In genomic region chr17:50635720-50636144, GRCh38 we compare ENCODE assay signal across 10 cellular contexts. TPM values are rescaled to one million over a fixed set of nuclear protein-coding genes. Genes with fewer than 3 reads are reported as not detected.
DNase-seq lines count a peak whose midpoint lies in the region; TF ChIP-seq lines count a peak whose summit lies in the region.
"Had no signal": no experiment of that assay in that cellular context is flagged by ENCODE, and none has a peak within 500 bp of the region (broad histone marks: within the 10 kb centered on the region; RNA-seq: fewer than 3 reads in every experiment).

No MANE protein-coding gene starts in this region.

- H4K20me1 ChIP-seq in PC-9 (ENCODE audit: insufficient read depth) = no peaks in the 10 kb centered on the region

- H3K4me1 Mint-ChIP-seq in dendritic cell treated with granulocyte-macrophage colony-stimulating factor and Interleukin-4, amounts not matched to agents 40 ng/mL and 50 ng/mL, for 4 days (ENCODE audit: low read depth) = peaks cover 90% of the 10 kb centered on the region

- H3K4me3 ChIP-seq in PC-9 = peak overlapping the region; percentile 81
- peak overlapping the region; percentile 79 to 95 (median 87) for H3K4me3 ChIP-seq in liver (ENCODE audit: low read depth in 1 of 3, low read length in 3 of 3)
- peak overlapping the region in 3 of 4 donors; percentile 53 to 72 (median 69) for H3K4me3 ChIP-seq in transverse colon

- peaks cover 63% of the 10 kb centered on the region for H3K79me2 ChIP-seq in PC-9 (ENCODE audit: low read depth)

- H3K27me3 Mint-ChIP-seq in dendritic cell treated with granulocyte-macrophage colony-stimulating factor and Interleukin-4, amounts not matched to agents 40 ng/mL and 50 ng/mL, for 4 days = peaks cover 23% of the 10 kb centered on the region

- peak overlapping the region; percentile 96 for H3K4me2 ChIP-seq in PC-9

- H3K27ac ChIP-seq in PC-9 (peak overlapping the region; percentile 91), liver (ENCODE audit: low read depth in 1 of 2, low read length in 2 of 2) (peak overlapping the region; percentile 89 to 92), transverse colon (peak overlapping the region; percentile 78 to 92 (median 90))

- peak in 1 of 2 experiments; percentile 56 for DNase-seq in PC-9
- DNase-seq in transverse colon = no peak
- DNase-seq in activated CD4-positive, alpha-beta T cell treated with anti-CD3 and anti-CD28 coated beads, Interleukin-2, amount 50 U/mL, for 48 hours = no peak
- DNase-seq in medulla oblongata (ENCODE audit: extremely low spot score) = no peak
- no peak for DNase-seq in KBM-7
- DNase-seq: activated CD8-positive, alpha-beta T cell treated with anti-CD3 and anti-CD28 coated beads, Interleukin-2, amount 10 ng/mL, durations not matched to agents 7 days and 5 days; activated naive CD4-positive, alpha-beta T cell treated with Interleukin-2 at 50 U/mL for 16 hours had no signal

- peak overlapping the region; percentile 81 to 93 for H3K9ac ChIP-seq in liver (ENCODE audit: low read depth in 1 of 2, low read length in 2 of 2)

- H3K4me3 Mint-ChIP-seq in dendritic cell treated with granulocyte-macrophage colony-stimulating factor and Interleukin-4, amounts not matched to agents 40 ng/mL and 50 ng/mL, for 4 days = peak overlapping the region; percentile 77
- H3K4me3 Mint-ChIP-seq: activated CD8-positive, alpha-beta T cell treated with anti-CD3 and anti-CD28 coated beads, Interleukin-2, amount 10 ng/mL, durations not matched to agents 7 days and 5 days; memory B cell had no signal

- H3K9me3 ChIP-seq in PC-9 (ENCODE audit: insufficient read depth, low read depth) (no peaks in the 10 kb centered on the region), liver (ENCODE audit: control insufficient read depth in 4 of 4, low read length in 3 of 4) (no peaks in the 10 kb centered on the region), transverse colon (no peaks in the 10 kb centered on the region)

- no peak overlapping the region for H2AFZ ChIP-seq in PC-9

- no peaks in the 10 kb centered on the region for H3K9me2 ChIP-seq in PC-9 (ENCODE audit: insufficient read depth)

- H3K36me3 ChIP-seq in PC-9 (ENCODE audit: low read depth) (peaks cover 26% of the 10 kb centered on the region), liver (ENCODE audit: control insufficient read depth in 4 of 4, insufficient read depth in 3 of 4, low read depth in 1 of 4, low read length in 3 of 4) (no peaks in the 10 kb centered on the region), transverse colon (no peaks in the 10 kb centered on the region)

- CTCF ChIA-PET in PC-9 (lab: Charles Lee) = interaction anchor here (0.6 to 4.7 kb wide), 4 partner anchors 22 to 466 kb away, joined by 3 to 33 read pairs (median 4); no protein-coding TSS in a partner anchor

- H3F3A ChIP-seq in PC-9 (ENCODE audit: insufficient read depth, low read depth) = peaks cover 83% of the 10 kb centered on the region

- peaks cover 8% of the 10 kb centered on the region for H3K36me3 Mint-ChIP-seq in dendritic cell treated with granulocyte-macrophage colony-stimulating factor and Interleukin-4, amounts not matched to agents 40 ng/mL and 50 ng/mL, for 4 days (ENCODE audit: low read depth)
- H3K36me3 Mint-ChIP-seq: memory B cell had no signal

- H3K4me1 ChIP-seq in PC-9 (replicated peaks; ENCODE audit: insufficient read depth) = peaks cover 84% of the 10 kb centered on the region
- H3K4me1 ChIP-seq in liver (ENCODE audit: control insufficient read depth in 4 of 4, insufficient read depth in 4 of 4, low read length in 3 of 4) = peaks cover 20 to 56% (median 49%) of the 10 kb centered on the region in 4 donors
- H3K4me1 ChIP-seq in transverse colon = peaks cover 22 to 75% (median 58%) of the 10 kb centered on the region in 4 donors

- H3K27ac Mint-ChIP-seq in dendritic cell treated with granulocyte-macrophage colony-stimulating factor and Interleukin-4, amounts not matched to agents 40 ng/mL and 50 ng/mL, for 4 days = peak overlapping the region; percentile 79
- H3K27ac Mint-ChIP-seq: activated CD8-positive, alpha-beta T cell treated with anti-CD3 and anti-CD28 coated beads, Interleukin-2, amount 10 ng/mL, durations not matched to agents 7 days and 5 days; memory B cell had no signal

- no TSS peak for BruUV-seq in PC-9 (replicated peaks; lab: Mats Ljungman, UMichigan)

- in situ Hi-C loops in transverse colon (cut with MboI; ENCODE audit: low pct_ligation_motif_present in 1 of 4, low pct_unique_long_range_greater_than_20kb in 1 of 4, low sequenced_read_pairs in 3 of 4) (loop anchor here in 2 of 4 donors (10.0 kb wide), 2 partner anchors 59 to 81 kb away; no protein-coding TSS in a partner anchor), KBM-7 (cut with MboI; ENCODE audit: low pct_unique_long_range_greater_than_20kb, low sequenced_read_pairs) (no loop called here)

- 34% methylated on average over 4 of the region's 4 CpGs for WGBS in liver
- WGBS in transverse colon (ENCODE audit: low coverage in 1 of 2), 2 donors = 36 to 57% methylated on average over 4 of the region's 4 CpGs

- no peaks in the 10 kb centered on the region for H3K27me3 ChIP-seq in PC-9 (ENCODE audit: insufficient read depth, low read depth)
- no peaks in the 10 kb centered on the region for H3K27me3 ChIP-seq in liver (ENCODE audit: control insufficient read depth in 4 of 4, insufficient read depth in 4 of 4, low read length in 3 of 4)
- H3K27me3 ChIP-seq in transverse colon = peaks cover 17% of the 10 kb centered on the region

- H3K9me3 Mint-ChIP-seq in dendritic cell treated with granulocyte-macrophage colony-stimulating factor and Interleukin-4, amounts not matched to agents 40 ng/mL and 50 ng/mL, for 4 days = no peaks in the 10 kb centered on the region
- H3K9me3 Mint-ChIP-seq: memory B cell had no signal

- no peak for TF ChIP-seq POLR2A in transverse colon (IDR thresholded peaks at IDR 0.05)

- intact Hi-C loops in PC-9 (cut with micrococcal nuclease; ENCODE audit: unreplicated experiment) = no loop called here
- intact Hi-C loops in dendritic cell treated with granulocyte-macrophage colony-stimulating factor and Interleukin-4, amounts not matched to agents 40 ng/mL and 50 ng/mL, for 4 days (cut with micrococcal nuclease) = loop anchor here (10.0 kb wide), 1 partner anchor 69 kb away; the partner anchor contains the start of gene ANKRD40
- intact Hi-C loops in transverse colon (cut with DNase I; ENCODE audit: low total_unique reads) = no loop called here

- no peak for TF ChIP-seq CTCF in PC-9 (conservative IDR thresholded peaks at IDR 0.05)
- TF ChIP-seq CTCF in liver (IDR thresholded peaks at IDR 0.05; ENCODE audit: low read depth, low read length, missing input control) = no peak
- TF ChIP-seq CTCF in transverse colon (IDR thresholded peaks at IDR 0.05) = no peak

- no peak for TF ChIP-seq RAD21 in liver (IDR thresholded peaks at IDR 0.05)

- POLR2A ChIA-PET in PC-9 (lab: Charles Lee; ENCODE audit: unreplicated experiment) = interaction anchor here (0.6 to 0.7 kb wide), 3 partner anchors 26 to 145 kb away, joined by 3 to 9 read pairs (median 4); no protein-coding TSS in a partner anchor

- TF ChIP-seq EP300 in transverse colon (IDR thresholded peaks at IDR 0.05; ENCODE audit: low read depth) = no peak

TF ChIP-seq in liver, 16 proteins besides CTCF, POLR2A, EP300 and RAD21 (continues in another document):
- no peak for TF ChIP-seq ATF3 (IDR thresholded peaks at IDR 0.05)
- TF ChIP-seq HNF4A (conservative IDR thresholded peaks at IDR 0.05) = no peak
- TF ChIP-seq YY1 (IDR thresholded peaks at IDR 0.05) = no peak
- no peak for TF ChIP-seq EGR1 (IDR thresholded peaks at IDR 0.05; ENCODE audit: low read depth in 2 of 2)
- TF ChIP-seq TAF1 (conservative IDR thresholded peaks at IDR 0.05) = no peak
- no peak for TF ChIP-seq REST (IDR thresholded peaks at IDR 0.05)
- TF ChIP-seq HNF4G (IDR thresholded peaks at IDR 0.05) = no peak
- TF ChIP-seq SP1 (IDR thresholded peaks at IDR 0.05) = no peak
- TF ChIP-seq FOXA1 (IDR thresholded peaks at IDR 0.05) = no peak
- TF ChIP-seq GABPA (IDR thresholded peaks at IDR 0.05 in 1 of 2, conservative IDR thresholded peaks at IDR 0.05 in 1 of 2) = no peak

RNA-seq across cellular contexts. Expression of gene ABCC3, which starts 1.1 kb away (rescaled TPM):
- total RNA-seq in PC-9 (2021) = 221 and 273 TPM in 2 replicates
- total RNA-seq in liver = 100 to 1,000 TPM in 1 of 2 donors, 10 to 100 TPM in 1; 10.5 to 197 TPM
- 10 to 100 TPM; 66.7 to 94.3 TPM for polyA plus RNA-seq in liver
- total RNA-seq in transverse colon = 100 to 1,000 TPM; 297 to 655 (median 533) TPM
- total RNA-seq: activated CD8-positive, alpha-beta T cell treated with anti-CD3 and anti-CD28 coated beads, Interleukin-2, amount 10 ng/mL, durations not matched to agents 7 days and 5 days had no signal
